In genomic region chr13:29922896-29923295, GRCh38 we compare ENCODE assay signal across 10 cellular contexts.
A peak's percentile ranks its signal among the peaks of the same experiment; 100 is the strongest.
DNase-seq lines count a peak whose midpoint lies in the region; ATAC-seq and TF ChIP-seq lines count a peak whose summit lies in the region.
"Had no signal": no experiment of that assay in that cellular context is flagged by ENCODE, and none has a peak within 500 bp of the region (broad histone marks: within the 10 kb centered on the region; RNA-seq: fewer than 3 reads in every experiment).

No MANE protein-coding gene starts in this region.

- no peaks in the 10 kb centered on the region for H3K9me3 Mint-ChIP-seq in activated CD4-positive, alpha-beta T cell treated with anti-CD3 and anti-CD28 coated beads for 36 hours (ENCODE audit: low read depth)

- H3K4me3 Mint-ChIP-seq in activated CD4-positive, alpha-beta T cell treated with anti-CD3 and anti-CD28 coated beads for 36 hours, result no peak overlapping the region

- H3K4me1 Mint-ChIP-seq in activated CD4-positive, alpha-beta T cell treated with anti-CD3 and anti-CD28 coated beads for 36 hours, result peaks cover 46% of the 10 kb centered on the region

- H3K4me1 ChIP-seq in RWPE2 (ENCODE audit: insufficient read depth, poor library complexity, severe bottlenecking), result peaks cover 57% of the 10 kb centered on the region
- H3K4me1 ChIP-seq in gastrocnemius medialis, result peaks cover 21 to 26% of the 10 kb centered on the region in 2 donors

- POLR2A ChIA-PET in activated CD4-positive, alpha-beta T cell treated with anti-CD3 and anti-CD28 coated beads for 36 hours (lab: Charles Lee), result no interaction called here

- no peak for TF ChIP-seq POLR2A in gastrocnemius medialis (IDR thresholded peaks at IDR 0.05)

- H3K36me3 ChIP-seq in RWPE2 (ENCODE audit: low read depth) (no peaks in the 10 kb centered on the region), gastrocnemius medialis (no peaks in the 10 kb centered on the region)

- peak; percentile 82 for DNase-seq in COLO829 (ENCODE audit: low spot score)
- no peak for DNase-seq in RWPE2 (ENCODE audit: low spot score)
- DNase-seq in fibroblast of pulmonary artery (ENCODE audit: low read depth), result peak; percentile 61
- DNase-seq in gastrocnemius medialis, result no peak
- DNase-seq in activated CD4-positive, alpha-beta T cell treated with anti-CD3 and anti-CD28 coated beads for 36 hours, result no peak
- DNase-seq in activated effector memory CD4-positive, alpha-beta T cell treated with Interleukin-2 at 50 U/mL for 16 hours, result no peak
- DNase-seq in stimulated activated CD4-positive, alpha-beta T cell treated with anti-CD3 and anti-CD28 coated beads, Interleukin-4, amount 100 ng/mL, for 4 hours, result no peak
- DNase-seq: NCI-H510A; stimulated activated CD4-positive, alpha-beta T cell treated with anti-CD3 and anti-CD28 coated beads, Interleukin-12 subunit alpha, Interleukin-12 subunit beta, amount 100 ng/mL, for 4 hours had no signal

- H3K4me3 ChIP-seq in RWPE2 (ENCODE audit: severe bottlenecking), result no peak overlapping the region
- H3K4me3 ChIP-seq in fibroblast of pulmonary artery (replicated peaks; ENCODE audit: low read depth, low read length), result no peak overlapping the region
- no peak overlapping the region for H3K4me3 ChIP-seq in gastrocnemius medialis

- H3K36me3 Mint-ChIP-seq in activated CD4-positive, alpha-beta T cell treated with anti-CD3 and anti-CD28 coated beads for 36 hours (ENCODE audit: low read depth), result no peaks in the 10 kb centered on the region

- no peak for TF ChIP-seq CTCF in RWPE2 (IDR thresholded peaks at IDR 0.05; ENCODE audit: poor library complexity, severe bottlenecking)
- TF ChIP-seq CTCF in fibroblast of pulmonary artery (IDR thresholded peaks at IDR 0.05; ENCODE audit: low read length, missing control alignments), result no peak
- no peak for TF ChIP-seq CTCF in gastrocnemius medialis (IDR thresholded peaks at IDR 0.05 in 4 of 5, conservative IDR thresholded peaks at IDR 0.05 in 1 of 5)

- no peaks in the 10 kb centered on the region for H3K9me3 ChIP-seq in RWPE2 (ENCODE audit: severe bottlenecking)
- H3K9me3 ChIP-seq in gastrocnemius medialis, result no peaks in the 10 kb centered on the region

- ATAC-seq in RWPE2 (ENCODE audit: low read depth), result no peak
- no peak for ATAC-seq in gastrocnemius medialis
- ATAC-seq in activated CD4-positive, alpha-beta T cell treated with anti-CD3 and anti-CD28 coated beads for 36 hours, result no peak
- no peak for ATAC-seq in GM21360 (IDR thresholded peaks at IDR 0.05; ENCODE audit: unreplicated experiment)

- intact Hi-C loops in gastrocnemius medialis (cut with DNase I; ENCODE audit: low total_unique reads), result no loop called here
- intact Hi-C loops in activated CD4-positive, alpha-beta T cell treated with anti-CD3 and anti-CD28 coated beads for 36 hours (cut with DNase I, micrococcal nuclease), result loop anchor here in 1 of 2 experiments (5.0 kb wide), 1 partner anchor 151 kb away; no protein-coding TSS in a partner anchor

- in situ Hi-C loops in gastrocnemius medialis (cut with MboI; ENCODE audit: low sequenced_read_pairs in 4 of 4), result no loop called here

- H3K27ac Mint-ChIP-seq in activated CD4-positive, alpha-beta T cell treated with anti-CD3 and anti-CD28 coated beads for 36 hours, result no peak overlapping the region

- H3K27ac ChIP-seq in RWPE2 (ENCODE audit: poor library complexity, severe bottlenecking) (peak overlapping the region; percentile 87), gastrocnemius medialis (peak overlapping the region; percentile 49 to 73 (median 50))

- CTCF ChIA-PET in activated CD4-positive, alpha-beta T cell treated with anti-CD3 and anti-CD28 coated beads for 36 hours (lab: Charles Lee), result interaction anchor here (0.9 to 4.1 kb wide), 15 partner anchors 9 to 372 kb away, joined by 3 to 63 read pairs (median 4); partner anchors contain the start of gene UBL3

- no peaks in the 10 kb centered on the region for H3K27me3 ChIP-seq in RWPE2 (ENCODE audit: insufficient read depth, poor library complexity, severe bottlenecking)
- H3K27me3 ChIP-seq in gastrocnemius medialis, result no peaks in the 10 kb centered on the region

- H3K27me3 Mint-ChIP-seq in activated CD4-positive, alpha-beta T cell treated with anti-CD3 and anti-CD28 coated beads for 36 hours, result no peaks in the 10 kb centered on the region

Comparison
In these comparisons a context has a peak if more than half of its experiments do, and no peak if none do; other contexts are left out.
1. DNase-seq: peak in COLO829 (single experiment) and fibroblast of pulmonary artery (single experiment); none in RWPE2 (single experiment), gastrocnemius medialis (0 of 2), activated CD4-positive, alpha-beta T cell treated with anti-CD3 and anti-CD28 coated beads for 36 hours (single experiment), activated effector memory CD4-positive, alpha-beta T cell treated with Interleukin-2 at 50 U/mL for 16 hours (single experiment) and stimulated activated CD4-positive, alpha-beta T cell treated with anti-CD3 and anti-CD28 coated beads, Interleukin-4, amount 100 ng/mL, for 4 hours (0 of 2).